ENCODE assay signal across 9 cellular contexts in the genomic region with DNA sequence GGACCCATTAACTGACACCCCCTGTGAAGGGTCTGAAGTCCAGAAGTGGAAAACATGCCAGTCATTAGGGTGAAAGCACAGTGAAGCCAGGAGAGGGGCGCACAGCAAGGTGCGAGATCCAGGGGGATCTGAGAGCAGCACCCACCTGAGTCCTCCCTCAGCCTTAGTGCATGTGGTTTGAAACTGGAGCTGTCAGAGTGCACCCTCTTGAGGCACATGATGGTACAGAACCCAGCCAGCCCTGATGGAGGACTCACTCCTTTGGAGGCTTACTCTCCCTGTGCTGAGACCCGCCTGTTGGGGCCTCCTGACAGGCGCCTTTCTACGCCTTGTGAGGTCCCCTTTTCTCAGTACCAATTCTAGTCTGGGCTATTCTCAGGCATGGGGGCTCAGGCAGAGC.
DNase-seq lines count a peak whose midpoint lies in the region; ATAC-seq and TF ChIP-seq lines count a peak whose summit lies in the region.
"Had no signal": no experiment of that assay in that cellular context is flagged by ENCODE, and none has a peak within 500 bp of the region (broad histone marks: within the 10 kb centered on the region; RNA-seq: fewer than 3 reads in every experiment).

No MANE protein-coding gene starts in this region.

- DNase-seq in ELF-1 (ENCODE audit: low read depth, low spot score) = peak; percentile 54
- peak; percentile 43 for DNase-seq in WERI-Rb-1
- peak; percentile 30 to 48 for DNase-seq in lung microvascular endothelial cell (ENCODE audit: low read depth in 2 of 2)
- no peak for DNase-seq in GM19240 (ENCODE audit: insufficient read length, low spot score)
- DNase-seq in cerebellum (ENCODE audit: low spot score) = no peak
- DNase-seq in GOT3 (lab: John Stamatoyannopoulos, UW) = no peak
- DNase-seq: activated naive CD8-positive, alpha-beta T cell treated with anti-CD3 and anti-CD28 coated beads, Interleukin-2, amount 10 ng/mL, durations not matched to agents 7 days and 5 days had no signal

- no peaks in the 10 kb centered on the region for H3K9me3 ChIP-seq in WERI-Rb-1 (ENCODE audit: severe bottlenecking)

- H3K27ac ChIP-seq in WERI-Rb-1 = no peak overlapping the region

- peak; percentile 71 for TF ChIP-seq CTCF in WERI-Rb-1 (IDR thresholded peaks at IDR 0.05; ENCODE audit: low read depth, low read length)

- H3K27me3 ChIP-seq in WERI-Rb-1 (ENCODE audit: insufficient read depth, low read depth, severe bottlenecking) = peaks cover 6% of the 10 kb centered on the region

- H3K36me3 ChIP-seq in WERI-Rb-1 = no peaks in the 10 kb centered on the region

- H3K4me3 ChIP-seq in WERI-Rb-1 (ENCODE audit: low read depth, low read length) = no peak overlapping the region
- H3K4me3 ChIP-seq: lung had no signal

- ATAC-seq in HG02885 (IDR thresholded peaks at IDR 0.05; ENCODE audit: poor library complexity, unreplicated experiment) = peak; percentile 49

Comparison
In these comparisons a context has a peak if more than half of its experiments do, and no peak if none do; other contexts are left out.
1. DNase-seq: peak in ELF-1 (single experiment), WERI-Rb-1 (single experiment) and lung microvascular endothelial cell (2 of 2); none in GM19240 (single experiment), cerebellum (single experiment) and GOT3 (single experiment).